Comparison of ENCODE assay signal across 24 cellular contexts in genomic region chr7:142897691-142898090, GRCh38. TPM values are rescaled to one million over a fixed set of nuclear protein-coding genes. Genes with fewer than 3 reads are reported as not detected.
"Had no signal": no experiment of that assay in that cellular context is flagged by ENCODE, and none has a peak within 500 bp of the region (broad histone marks: within the 10 kb centered on the region; RNA-seq: fewer than 3 reads in every experiment).

No MANE protein-coding gene starts in this region.

- DNase-seq: activated CD4-positive, alpha-beta T cell treated with anti-CD3 and anti-CD28 coated beads for 48 hours; activated CD4-positive, alpha-beta T cell treated with anti-CD3 and anti-CD28 coated beads, Interleukin-2, amount 50 U/mL, for 4 hours; activated CD4-positive, CD25-positive, alpha-beta regulatory T cell treated with anti-CD3 and anti-CD28 coated beads, Interleukin-2, amount 50 U/mL, for 72 hours; activated naive CD4-positive, alpha-beta T cell; activated T-cell treated with anti-CD3 and anti-CD28 coated beads, Interleukin-2, amount 50 U/mL, for 1 hour; cerebellar nuclear complex; IMR-90; KG1; NCI-H1092; NCI-H2029; NCI-H2107; NCI-H2171 treated with DMSO at 0.1 percent for 48 hours; NCI-H226; NCI-H526 treated with DMSO at 0.1 percent for 48 hours; SHP77 treated with DMSO at 0.1 percent for 48 hours had no signal

- H3K27ac ChIP-seq: PC-9 had no signal

- ATAC-seq: activated naive CD4-positive, alpha-beta T cell treated with anti-CD3 and anti-CD28 coated beads, Interleukin-2, amount 50 U/mL, for 72 hours; WTC11 had no signal

- H3K4me3 ChIP-seq: PC-9 had no signal

- H2AFZ ChIP-seq: PC-9 had no signal

RNA-seq across cellular contexts. Expression of gene TRPV6, which starts 12.1 kb away (rescaled TPM):
- total RNA-seq: cardiac septum, IMR-90, LHCN-M2, M059J, NCI-H460, SK-MEL-5 had no signal

RNA-seq across cellular contexts. Expression of gene TRPV5, which starts 35.9 kb away (rescaled TPM):
- total RNA-seq: activated naive CD4-positive, alpha-beta T cell treated with anti-CD3 and anti-CD28 coated beads, Interleukin-2, amount 50 U/mL, for 72 hours; cardiac septum; IMR-90; LHCN-M2; M059J; NCI-H460; PC-9; SK-MEL-5; WTC11 had no signal
- polyA plus RNA-seq: IMR-90 had no signal

RNA-seq across cellular contexts. Expression of gene LLCFC1, which starts 41.6 kb away (rescaled TPM):
- total RNA-seq: activated naive CD4-positive, alpha-beta T cell treated with anti-CD3 and anti-CD28 coated beads, Interleukin-2, amount 50 U/mL, for 72 hours; cardiac septum; IMR-90; LHCN-M2; M059J; NCI-H460; PC-9; SK-MEL-5; WTC11 had no signal
- polyA plus RNA-seq: adipose tissue, IMR-90 had no signal

RNA-seq across cellular contexts. Expression of gene EPHB6, which starts 42.8 kb away (rescaled TPM):
- total RNA-seq: M059J, NCI-H460 had no signal
